23 cellular contexts compared by ENCODE assay signal in the genomic region with DNA sequence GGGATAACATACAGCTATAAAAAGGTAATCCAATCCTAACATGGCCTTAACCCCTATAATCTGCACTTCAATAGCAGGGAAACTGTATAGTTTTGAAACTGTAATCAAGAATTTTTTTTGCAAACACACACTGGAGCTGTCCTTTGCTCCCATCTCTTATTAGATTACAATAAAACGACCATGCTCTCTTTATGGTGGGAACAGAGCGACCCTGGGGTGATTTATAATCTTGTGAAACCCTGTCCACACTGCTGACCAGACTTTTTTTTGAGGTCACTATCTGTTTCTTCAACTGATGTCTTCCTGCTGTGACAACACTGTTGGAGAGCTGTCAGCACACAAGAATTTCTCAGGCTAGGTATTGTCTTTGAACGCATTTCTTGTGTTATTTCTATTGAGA. TPM values are rescaled to one million over a fixed set of nuclear protein-coding genes. Genes with fewer than 3 reads are reported as not detected.
A peak's percentile ranks its signal among the peaks of the same experiment; 100 is the strongest.
DNase-seq lines count a peak whose midpoint lies in the region; ATAC-seq and TF ChIP-seq lines count a peak whose summit lies in the region.
"Had no signal": no experiment of that assay in that cellular context is flagged by ENCODE, and none has a peak within 500 bp of the region (broad histone marks: within the 10 kb centered on the region; RNA-seq: fewer than 3 reads in every experiment).

No MANE protein-coding gene starts in this region.

- H3K27ac ChIP-seq in brain microvascular endothelial cell (no peak overlapping the region), dorsolateral prefrontal cortex (no peak overlapping the region)
- no peak overlapping the region for H3K27ac ChIP-seq in naive thymus-derived CD4-positive, alpha-beta T cell (ENCODE audit: low read depth, low read length)

- DNase-seq in AML-193 (lab: John Stamatoyannopoulos, UW) (peak; percentile 23 to 37), NB4 (ENCODE audit: low read depth) (peak; percentile 83), brain microvascular endothelial cell (peak; percentile 9), putamen (ENCODE audit: low spot score) (no peak), dorsolateral prefrontal cortex (no peak)
- no peak for DNase-seq in naive thymus-derived CD4-positive, alpha-beta T cell
- DNase-seq: activated CD4-positive, alpha-beta memory T cell treated with anti-CD3 and anti-CD28 coated beads, Interleukin-2, amount 10 ng/mL, durations not matched to agents 7 days and 5 days; activated effector memory CD4-positive, alpha-beta T cell treated with anti-CD3 and anti-CD28 coated beads, Interleukin-2, amount 50 U/mL, for 16 hours; activated naive CD8-positive, alpha-beta T cell treated with anti-CD3 and anti-CD28 coated beads, Interleukin-2, amount 50 U/mL, for 24 hours; cortex of kidney; DMS79 treated with DMSO at 0.1 percent for 48 hours; glutamatergic neuron; mucosa of descending colon; NCI-H1417 treated with DMSO at 0.1 percent for 48 hours; NCI-H526; nucleus accumbens; stimulated activated CD4-positive, alpha-beta T cell treated with anti-CD3 and anti-CD28 coated beads, Interleukin-4, amount 100 ng/mL, for 24 hours; stimulated activated naive CD4-positive, alpha-beta T cell treated with Interleukin-2 at 50 U/mL for 16 hours had no signal

- H3K4me3 Mint-ChIP-seq in naive thymus-derived CD4-positive, alpha-beta T cell, result no peak overlapping the region
- H3K4me3 Mint-ChIP-seq: activated CD4-positive, alpha-beta memory T cell treated with anti-CD3 and anti-CD28 coated beads, Interleukin-2, amount 10 ng/mL, durations not matched to agents 7 days and 5 days; activated naive CD8-positive, alpha-beta T cell treated with anti-CD3 and anti-CD28 coated beads, Interleukin-2, amount 50 U/mL, for 24 hours had no signal

- peaks cover 0 to 2% (median 0%) of the 10 kb centered on the region in 5 donors for H3K27me3 Mint-ChIP-seq in naive thymus-derived CD4-positive, alpha-beta T cell
- H3K27me3 Mint-ChIP-seq: activated CD4-positive, alpha-beta memory T cell treated with anti-CD3 and anti-CD28 coated beads, Interleukin-2, amount 10 ng/mL, durations not matched to agents 7 days and 5 days; activated naive CD8-positive, alpha-beta T cell treated with anti-CD3 and anti-CD28 coated beads, Interleukin-2, amount 50 U/mL, for 24 hours had no signal

- TF ChIP-seq CTCF in NB4 (IDR thresholded peaks at IDR 0.05; ENCODE audit: low read depth, low read length) (no peak), brain microvascular endothelial cell (IDR thresholded peaks at IDR 0.05; ENCODE audit: low read depth, low read length, missing control alignments) (no peak), dorsolateral prefrontal cortex (IDR thresholded peaks at IDR 0.05 in 54 of 56, conservative IDR thresholded peaks at IDR 0.05 in 2 of 56; ENCODE audit: low read depth in 1 of 56, partially characterized antibody in 56 of 56) (no peak)

- H3K4me1 Mint-ChIP-seq in naive thymus-derived CD4-positive, alpha-beta T cell, result peaks cover 0 to 27% (median 8%) of the 10 kb centered on the region in 7 donors
- H3K4me1 Mint-ChIP-seq: activated naive CD8-positive, alpha-beta T cell treated with anti-CD3 and anti-CD28 coated beads, Interleukin-2, amount 50 U/mL, for 24 hours had no signal

- H3K4me3 ChIP-seq in NB4 (ENCODE audit: low read depth, low read length), result peak overlapping the region; percentile 53
- H3K4me3 ChIP-seq in brain microvascular endothelial cell (ENCODE audit: low read depth, low read length), result no peak overlapping the region
- no peak overlapping the region for H3K4me3 ChIP-seq in naive thymus-derived CD4-positive, alpha-beta T cell (ENCODE audit: low read length)
- no peak overlapping the region for H3K4me3 ChIP-seq in dorsolateral prefrontal cortex
- H3K4me3 ChIP-seq: mucosa of descending colon had no signal

- H3K27ac Mint-ChIP-seq in naive thymus-derived CD4-positive, alpha-beta T cell, result no peak overlapping the region
- H3K27ac Mint-ChIP-seq: activated CD4-positive, alpha-beta memory T cell treated with anti-CD3 and anti-CD28 coated beads, Interleukin-2, amount 10 ng/mL, durations not matched to agents 7 days and 5 days; activated naive CD8-positive, alpha-beta T cell treated with anti-CD3 and anti-CD28 coated beads, Interleukin-2, amount 50 U/mL, for 24 hours had no signal

- TF ChIP-seq POLR2A in NB4 (IDR thresholded peaks at IDR 0.05; ENCODE audit: extremely low read depth, insufficient read length), result no peak

- POLR2A ChIA-PET in naive thymus-derived CD4-positive, alpha-beta T cell (lab: Charles Lee), result no interaction called here

- H3K9me3 ChIP-seq in naive thymus-derived CD4-positive, alpha-beta T cell (ENCODE audit: control insufficient read depth in 2 of 3, low read length in 3 of 3), result no peaks in the 10 kb centered on the region
- H3K9me3 ChIP-seq: mucosa of descending colon had no signal

- CTCF ChIA-PET in naive thymus-derived CD4-positive, alpha-beta T cell (lab: Charles Lee), result interaction anchor here (0.6 kb wide), 1 partner anchor 9 kb away, joined by 3 read pairs; no protein-coding TSS in a partner anchor

- in situ Hi-C loops in brain microvascular endothelial cell (cut with HindIII; ENCODE audit: low pct_ligation_motif_present, low sequenced_read_pairs), result no loop called here

- no peaks in the 10 kb centered on the region for H3K36me3 ChIP-seq in brain microvascular endothelial cell (replicated peaks)
- H3K36me3 ChIP-seq in naive thymus-derived CD4-positive, alpha-beta T cell (ENCODE audit: control insufficient read depth in 2 of 3, insufficient read depth in 3 of 3, low read length in 3 of 3), result no peaks in the 10 kb centered on the region

- peak; percentile 12 for ATAC-seq in naive thymus-derived CD4-positive, alpha-beta T cell
- ATAC-seq in HG03354 (IDR thresholded peaks at IDR 0.05; ENCODE audit: poor library complexity, severe bottlenecking, unreplicated experiment), result no peak
- ATAC-seq in HG03097 (IDR thresholded peaks at IDR 0.05; ENCODE audit: low FRiP score, unreplicated experiment), result no peak
- ATAC-seq: activated CD4-positive, CD25-positive, alpha-beta regulatory T cell treated with anti-CD3 and anti-CD28 coated beads, Interleukin-2, amount 50 U/mL, for 24 hours; activated naive CD8-positive, alpha-beta T cell treated with anti-CD3 and anti-CD28 coated beads, Interleukin-2, amount 50 U/mL, for 24 hours; left lobe of liver; mucosa of descending colon had no signal

- H3K27me3 ChIP-seq in brain microvascular endothelial cell (replicated peaks), result no peaks in the 10 kb centered on the region
- no peaks in the 10 kb centered on the region for H3K27me3 ChIP-seq in naive thymus-derived CD4-positive, alpha-beta T cell (ENCODE audit: control insufficient read depth in 2 of 2, insufficient read depth in 2 of 2, low read length in 2 of 2)
- H3K27me3 ChIP-seq in dorsolateral prefrontal cortex, result peaks cover 0 to 15% (median 0%) of the 10 kb centered on the region in 45 donors

- peaks cover 0 to 3% (median 0%) of the 10 kb centered on the region in 11 donors for H3K9me3 Mint-ChIP-seq in naive thymus-derived CD4-positive, alpha-beta T cell
- H3K9me3 Mint-ChIP-seq: activated CD4-positive, alpha-beta memory T cell treated with anti-CD3 and anti-CD28 coated beads, Interleukin-2, amount 10 ng/mL, durations not matched to agents 7 days and 5 days had no signal

- H3K36me3 Mint-ChIP-seq in naive thymus-derived CD4-positive, alpha-beta T cell, result no peaks in the 10 kb centered on the region

- no peaks in the 10 kb centered on the region for H3K4me1 ChIP-seq in naive thymus-derived CD4-positive, alpha-beta T cell (ENCODE audit: control insufficient read depth in 2 of 2, insufficient read depth in 2 of 2, low read length in 2 of 2)

- intact Hi-C loops in naive thymus-derived CD4-positive, alpha-beta T cell (cut with micrococcal nuclease), result no loop called here
- intact Hi-C loops in dorsolateral prefrontal cortex (cut with DNase I), result no loop called here

RNA-seq across cellular contexts. Expression of a gene that starts 35.3 kb away (rescaled TPM):
- 1 to 10 TPM in 1 of 5 experiments, under 1 TPM in 3, not detected in 1; 0.49 to 1.7 (median 0.58) TPM for total RNA-seq in naive thymus-derived CD4-positive, alpha-beta T cell
- under 1 TPM; 0.20 to 0.66 TPM for polyA plus RNA-seq in naive thymus-derived CD4-positive, alpha-beta T cell
- total RNA-seq in dorsolateral prefrontal cortex, result 10 to 100 TPM in 7 of 120 experiments, 1 to 10 TPM in 113; 2.0 to 12.6 (median 6.2) TPM
- total RNA-seq: activated CD4-positive, alpha-beta memory T cell treated with anti-CD3 and anti-CD28 coated beads, Interleukin-2, amount 10 ng/mL, durations not matched to agents 7 days and 5 days; bronchial epithelial cell had no signal

Comparison
In these comparisons a context has a peak if more than half of its experiments do, and no peak if none do; other contexts are left out.
1. DNase-seq: peak in AML-193 (2 of 2), NB4 (single experiment) and brain microvascular endothelial cell (single experiment); none in naive thymus-derived CD4-positive, alpha-beta T cell (0 of 9), putamen (single experiment) and dorsolateral prefrontal cortex (0 of 10).